10 cellular contexts compared by ENCODE assay signal in genomic region chr1:36133484-36133883, GRCh38. TPM values are rescaled to one million over a fixed set of nuclear protein-coding genes. Genes with fewer than 3 reads are reported as not detected.
DNase-seq lines count a peak whose midpoint lies in the region; ATAC-seq and TF ChIP-seq lines count a peak whose summit lies in the region.
"Had no signal": no experiment of that assay in that cellular context is flagged by ENCODE, and none has a peak within 500 bp of the region (broad histone marks: within the 10 kb centered on the region; RNA-seq: fewer than 3 reads in every experiment).

No MANE protein-coding gene starts in this region.

- H3K9ac ChIP-seq in NT2/D1 (ENCODE audit: insufficient read length, low read depth) (peak overlapping the region; percentile 34), neural progenitor cell (no peak overlapping the region)

- ATAC-seq in GM19467 (IDR thresholded peaks at IDR 0.05; ENCODE audit: unreplicated experiment) = no peak

- H3K36me3 ChIP-seq in NT2/D1 (ENCODE audit: insufficient read depth, insufficient read length, low read length) (peaks cover 30% of the 10 kb centered on the region), ovary (no peaks in the 10 kb centered on the region), neural progenitor cell (no peaks in the 10 kb centered on the region)

- intact Hi-C loops in ovary (cut with DNase I) = loop anchor here in 1 of 4 donors (5.0 kb wide), 1 partner anchor 36 kb away; no protein-coding TSS in a partner anchor

- no peaks in the 10 kb centered on the region for H3K27me3 ChIP-seq in NT2/D1 (ENCODE audit: insufficient read depth, insufficient read length)
- H3K27me3 ChIP-seq in ovary = no peaks in the 10 kb centered on the region
- no peaks in the 10 kb centered on the region for H3K27me3 ChIP-seq in neural progenitor cell

- no peaks in the 10 kb centered on the region for H3K9me3 Mint-ChIP-seq in neural progenitor cell

- H3K9me3 ChIP-seq in NT2/D1 (ENCODE audit: insufficient read depth, low read length) (no peaks in the 10 kb centered on the region), ovary (no peaks in the 10 kb centered on the region), neural progenitor cell (ENCODE audit: low read depth) (no peaks in the 10 kb centered on the region)

- peak; percentile 99 for DNase-seq in EH (ENCODE audit: low read depth)
- no peak for DNase-seq in NT2/D1 (ENCODE audit: low read depth, low spot score)
- peak; percentile 87 for DNase-seq in epidermal melanocyte (ENCODE audit: insufficient read length, low spot score)
- DNase-seq in ovary = peak; percentile 54 to 69 (median 66)
- DNase-seq in neural progenitor cell (ENCODE audit: low spot score) = no peak
- no peak for DNase-seq in NCI-H2227 treated with DMSO at 0.1 percent for 48 hours (lab: John Stamatoyannopoulos, UW)
- DNase-seq in NCI-H1436 treated with DMSO at 0.1 percent for 48 hours (lab: John Stamatoyannopoulos, UW) = no peak
- DNase-seq: activated gamma-delta T cell treated with Interleukin-2 at 50 U/mL for 16 hours, NCI-H524 had no signal

- no peak for TF ChIP-seq POLR2A in ovary (IDR thresholded peaks at IDR 0.05)

- H3K27me3 Mint-ChIP-seq in neural progenitor cell (ENCODE audit: insufficient read depth, low read depth) = peaks cover 4% of the 10 kb centered on the region

- H3K4me3 ChIP-seq in NT2/D1 (ENCODE audit: insufficient read length, low read depth) (no peak overlapping the region), ovary (no peak overlapping the region), neural progenitor cell (no peak overlapping the region)

- no peaks in the 10 kb centered on the region for H3K79me2 ChIP-seq in neural progenitor cell (ENCODE audit: low read depth)

- TF ChIP-seq CTCF in ovary (IDR thresholded peaks at IDR 0.05) (no peak), neural progenitor cell (IDR thresholded peaks at IDR 0.05) (no peak)

- TF ChIP-seq EP300 in ovary (IDR thresholded peaks at IDR 0.05) = no peak

- peaks cover 4% of the 10 kb centered on the region for H3K36me3 Mint-ChIP-seq in neural progenitor cell

- H3K4me1 ChIP-seq in NT2/D1 (ENCODE audit: insufficient read depth, insufficient read length) = peaks cover 15% of the 10 kb centered on the region
- peaks cover 2% of the 10 kb centered on the region for H3K4me1 ChIP-seq in ovary (ENCODE audit: insufficient read depth)
- H3K4me1 ChIP-seq in neural progenitor cell = no peaks in the 10 kb centered on the region

- no peaks in the 10 kb centered on the region for H4K20me1 ChIP-seq in neural progenitor cell (ENCODE audit: low read depth)

- no peak overlapping the region for H3K4me2 ChIP-seq in neural progenitor cell

- no peak overlapping the region for H3K27ac Mint-ChIP-seq in neural progenitor cell

- no peak overlapping the region for H3K4me3 Mint-ChIP-seq in neural progenitor cell

- H3F3A ChIP-seq in neural progenitor cell (ENCODE audit: low read depth) = no peaks in the 10 kb centered on the region

- no peak overlapping the region for H2AFZ ChIP-seq in neural progenitor cell (replicated peaks)

- 40 to 55% (median 42%) methylated on average over 3 of the region's 3 CpGs for WGBS in ovary, 3 donors

- peaks cover 7% of the 10 kb centered on the region for H3K4me1 Mint-ChIP-seq in neural progenitor cell

- no peak overlapping the region for H3K27ac ChIP-seq in ovary
- no peak overlapping the region for H3K27ac ChIP-seq in neural progenitor cell

RNA-seq across cellular contexts. Expression of gene COL8A2, which starts 8.5 kb away (rescaled TPM):
- total RNA-seq in ovary (1 to 10 TPM; 2.5 to 6.2 (median 4.1) TPM), neural progenitor cell (ENCODE audit: low replicate concordance) (0.06 TPM in 1 of 2 replicates, not detected in the other)
- polyA plus RNA-seq in ovary = 1 to 10 TPM; 2.3 to 4.6 TPM

RNA-seq across cellular contexts. Expression of gene TRAPPC3, which starts 15.8 kb away (rescaled TPM):
- total RNA-seq in ovary = 10 to 100 TPM; 42.3 to 49.6 (median 45.2) TPM
- polyA plus RNA-seq in ovary = 10 to 100 TPM; 44.0 to 94.6 TPM
- total RNA-seq in neural progenitor cell (ENCODE audit: low replicate concordance) = 44.9 and 69.4 TPM in 2 replicates

RNA-seq across cellular contexts. Expression of gene MAP7D1, which starts 22.5 kb away (rescaled TPM):
- total RNA-seq in ovary (10 to 100 TPM; 34.9 to 99.1 (median 69.0) TPM), neural progenitor cell (ENCODE audit: low replicate concordance) (35.0 and 81.1 TPM in 2 replicates)
- polyA plus RNA-seq in ovary = 10 to 100 TPM; 31.4 to 44.3 TPM

RNA-seq across cellular contexts. Expression of gene ADPRS, which starts 44.8 kb away (rescaled TPM):
- 10 to 100 TPM; 21.0 to 52.2 (median 27.4) TPM for total RNA-seq in ovary
- polyA plus RNA-seq in ovary = 10 to 100 TPM; 14.9 to 24.8 TPM
- total RNA-seq in neural progenitor cell (ENCODE audit: low replicate concordance) = 28.1 and 40.9 TPM in 2 replicates

RNA-seq across cellular contexts. Expression of gene TEKT2, which starts 49.6 kb away (rescaled TPM):
- total RNA-seq in ovary (10 to 100 TPM in 1 of 7 donors, 1 to 10 TPM in 4, under 1 TPM in 2; 0.28 to 22.5 (median 2.1) TPM), neural progenitor cell (ENCODE audit: low replicate concordance) (2.7 and 7.4 TPM in 2 replicates)
- polyA plus RNA-seq in ovary = under 1 TPM; 0.12 to 0.36 TPM

Comparison
In these comparisons a context has a peak if more than half of its experiments do, and no peak if none do; other contexts are left out.
1. DNase-seq: peak in EH (single experiment), epidermal melanocyte (single experiment) and ovary (5 of 5); none in NT2/D1 (single experiment), neural progenitor cell (single experiment), NCI-H2227 treated with DMSO at 0.1 percent for 48 hours (single experiment) and NCI-H1436 treated with DMSO at 0.1 percent for 48 hours (single experiment).